In the genomic region with DNA sequence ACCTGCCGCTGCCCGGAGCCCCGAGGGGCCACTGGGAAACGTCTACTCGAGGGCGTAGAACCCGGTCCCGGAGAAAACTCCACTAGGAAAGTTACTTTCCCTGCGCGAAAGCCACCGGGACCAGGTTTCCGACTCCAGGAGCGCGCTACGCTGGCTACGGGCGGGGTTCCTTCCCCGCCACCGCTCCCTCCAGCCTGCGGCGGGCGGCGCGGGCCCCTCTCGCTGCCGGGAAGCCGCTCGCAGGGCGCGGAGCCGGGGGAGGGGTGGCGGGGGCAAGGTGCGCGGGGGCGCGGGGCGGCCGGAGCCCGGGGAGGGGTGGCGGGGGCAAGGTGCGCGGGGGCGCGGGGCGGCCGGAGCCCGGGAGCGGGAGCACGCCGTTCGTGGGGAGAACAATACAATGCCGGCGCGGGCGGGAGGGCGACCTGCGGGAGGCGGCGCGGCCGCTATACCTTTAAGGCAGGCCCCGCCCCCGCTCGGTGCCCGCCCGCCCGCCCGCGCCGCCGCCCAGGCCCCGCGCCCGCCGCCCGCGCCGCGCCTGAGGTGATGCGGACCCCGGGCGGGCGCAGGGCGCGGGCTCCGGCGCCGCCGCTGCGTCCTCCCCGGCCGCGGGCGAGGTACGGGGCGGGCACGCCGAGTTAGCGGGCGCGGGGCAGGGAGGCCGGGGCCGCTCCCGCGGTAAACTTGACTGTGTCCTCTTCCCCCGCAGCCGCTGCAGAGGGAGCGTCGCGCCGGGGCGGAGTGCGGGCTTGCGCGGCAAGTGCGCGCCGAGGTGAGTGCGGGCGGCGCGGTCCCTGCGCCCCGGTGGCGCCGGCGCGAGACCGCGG, we compare ENCODE assay signal across 1 cellular context.
TF ChIP-seq lines count a peak whose summit lies in the region.

No MANE protein-coding gene starts in this region.

TF ChIP-seq in HepG2, 621 proteins besides CTCF, POLR2A, EP300 and RAD21 (continued from another document and continues in another):
- TF ChIP-seq, protein P1, sequence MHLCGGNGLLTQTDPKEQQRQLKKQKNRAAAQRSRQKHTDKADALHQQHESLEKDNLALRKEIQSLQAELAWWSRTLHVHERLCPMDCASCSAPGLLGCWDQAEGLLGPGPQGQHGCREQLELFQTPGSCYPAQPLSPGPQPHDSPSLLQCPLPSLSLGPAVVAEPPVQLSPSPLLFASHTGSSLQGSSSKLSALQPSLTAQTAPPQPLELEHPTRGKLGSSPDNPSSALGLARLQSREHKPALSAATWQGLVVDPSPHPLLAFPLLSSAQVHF (CRISPR knock-in tag; IDR thresholded peaks at IDR 0.05): no peak
- no peak for TF ChIP-seq CEBPB (IDR thresholded peaks at IDR 0.05; ENCODE audit: borderline replicate concordance, low read depth, low read length)
- no peak for TF ChIP-seq KLF13 (CRISPR knock-in tag; IDR thresholded peaks at IDR 0.05)
- peak; percentile 62 for TF ChIP-seq PTBP1 (IDR thresholded peaks at IDR 0.05; ENCODE audit: low read depth, low read length, poor library complexity, severe bottlenecking)
- TF ChIP-seq, protein P2, sequence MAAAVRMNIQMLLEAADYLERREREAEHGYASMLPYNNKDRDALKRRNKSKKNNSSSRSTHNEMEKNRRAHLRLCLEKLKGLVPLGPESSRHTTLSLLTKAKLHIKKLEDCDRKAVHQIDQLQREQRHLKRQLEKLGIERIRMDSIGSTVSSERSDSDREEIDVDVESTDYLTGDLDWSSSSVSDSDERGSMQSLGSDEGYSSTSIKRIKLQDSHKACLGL (CRISPR knock-in tag; IDR thresholded peaks at IDR 0.05): no peak
- TF ChIP-seq, protein P3, sequence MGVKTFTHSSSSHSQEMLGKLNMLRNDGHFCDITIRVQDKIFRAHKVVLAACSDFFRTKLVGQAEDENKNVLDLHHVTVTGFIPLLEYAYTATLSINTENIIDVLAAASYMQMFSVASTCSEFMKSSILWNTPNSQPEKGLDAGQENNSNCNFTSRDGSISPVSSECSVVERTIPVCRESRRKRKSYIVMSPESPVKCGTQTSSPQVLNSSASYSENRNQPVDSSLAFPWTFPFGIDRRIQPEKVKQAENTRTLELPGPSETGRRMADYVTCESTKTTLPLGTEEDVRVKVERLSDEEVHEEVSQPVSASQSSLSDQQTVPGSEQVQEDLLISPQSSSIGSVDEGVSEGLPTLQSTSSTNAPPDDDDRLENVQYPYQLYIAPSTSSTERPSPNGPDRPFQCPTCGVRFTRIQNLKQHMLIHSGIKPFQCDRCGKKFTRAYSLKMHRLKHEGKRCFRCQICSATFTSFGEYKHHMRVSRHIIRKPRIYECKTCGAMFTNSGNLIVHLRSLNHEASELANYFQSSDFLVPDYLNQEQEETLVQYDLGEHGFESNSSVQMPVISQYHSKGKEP (CRISPR knock-in tag; IDR thresholded peaks at IDR 0.05): no peak
- peak; percentile 63; the same call in 1 of the 2 replicates for TF ChIP-seq KAT7 (CRISPR knock-in tag; IDR thresholded peaks at IDR 0.05; ENCODE audit: borderline replicate concordance)
- TF ChIP-seq, protein P4, sequence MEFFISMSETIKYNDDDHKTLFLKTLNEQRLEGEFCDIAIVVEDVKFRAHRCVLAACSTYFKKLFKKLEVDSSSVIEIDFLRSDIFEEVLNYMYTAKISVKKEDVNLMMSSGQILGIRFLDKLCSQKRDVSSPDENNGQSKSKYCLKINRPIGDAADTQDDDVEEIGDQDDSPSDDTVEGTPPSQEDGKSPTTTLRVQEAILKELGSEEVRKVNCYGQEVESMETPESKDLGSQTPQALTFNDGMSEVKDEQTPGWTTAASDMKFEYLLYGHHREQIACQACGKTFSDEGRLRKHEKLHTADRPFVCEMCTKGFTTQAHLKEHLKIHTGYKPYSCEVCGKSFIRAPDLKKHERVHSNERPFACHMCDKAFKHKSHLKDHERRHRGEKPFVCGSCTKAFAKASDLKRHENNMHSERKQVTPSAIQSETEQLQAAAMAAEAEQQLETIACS (CRISPR knock-in tag; IDR thresholded peaks at IDR 0.05): peak; percentile 42; the same call in 1 of the 2 replicates
- no peak for TF ChIP-seq ZBTB21 (CRISPR knock-in tag; IDR thresholded peaks at IDR 0.05)
- TF ChIP-seq ZFP36L1 (CRISPR knock-in tag; IDR thresholded peaks at IDR 0.05): no peak
- TF ChIP-seq ATF7-NPFF (CRISPR knock-in tag; IDR thresholded peaks at IDR 0.05; ENCODE audit: low read depth): peak; percentile 41; the same call in 1 of the 2 replicates
- TF ChIP-seq, protein P5, sequence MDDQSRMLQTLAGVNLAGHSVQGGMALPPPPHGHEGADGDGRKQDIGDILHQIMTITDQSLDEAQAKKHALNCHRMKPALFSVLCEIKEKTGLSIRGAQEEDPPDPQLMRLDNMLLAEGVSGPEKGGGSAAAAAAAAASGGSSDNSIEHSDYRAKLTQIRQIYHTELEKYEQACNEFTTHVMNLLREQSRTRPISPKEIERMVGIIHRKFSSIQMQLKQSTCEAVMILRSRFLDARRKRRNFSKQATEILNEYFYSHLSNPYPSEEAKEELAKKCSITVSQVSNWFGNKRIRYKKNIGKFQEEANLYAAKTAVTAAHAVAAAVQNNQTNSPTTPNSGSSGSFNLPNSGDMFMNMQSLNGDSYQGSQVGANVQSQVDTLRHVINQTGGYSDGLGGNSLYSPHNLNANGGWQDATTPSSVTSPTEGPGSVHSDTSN (CRISPR knock-in tag; IDR thresholded peaks at IDR 0.05; ENCODE audit: borderline replicate concordance): no peak
- no peak for TF ChIP-seq MBD4 (IDR thresholded peaks at IDR 0.05; ENCODE audit: borderline replicate concordance, low read length)
- TF ChIP-seq ZNF431 (CRISPR knock-in tag; IDR thresholded peaks at IDR 0.05; ENCODE audit: borderline replicate concordance, low read depth): no peak
- TF ChIP-seq ZFY (CRISPR knock-in tag; IDR thresholded peaks at IDR 0.05): peak; percentile 43; the same call in 1 of the 2 replicates
- 0 out of 2 replicates have a peak, but pooled peaks have one; percentile 38 for TF ChIP-seq ZMYM3 (CRISPR knock-in tag; IDR thresholded peaks at IDR 0.05)
- TF ChIP-seq, protein P6, sequence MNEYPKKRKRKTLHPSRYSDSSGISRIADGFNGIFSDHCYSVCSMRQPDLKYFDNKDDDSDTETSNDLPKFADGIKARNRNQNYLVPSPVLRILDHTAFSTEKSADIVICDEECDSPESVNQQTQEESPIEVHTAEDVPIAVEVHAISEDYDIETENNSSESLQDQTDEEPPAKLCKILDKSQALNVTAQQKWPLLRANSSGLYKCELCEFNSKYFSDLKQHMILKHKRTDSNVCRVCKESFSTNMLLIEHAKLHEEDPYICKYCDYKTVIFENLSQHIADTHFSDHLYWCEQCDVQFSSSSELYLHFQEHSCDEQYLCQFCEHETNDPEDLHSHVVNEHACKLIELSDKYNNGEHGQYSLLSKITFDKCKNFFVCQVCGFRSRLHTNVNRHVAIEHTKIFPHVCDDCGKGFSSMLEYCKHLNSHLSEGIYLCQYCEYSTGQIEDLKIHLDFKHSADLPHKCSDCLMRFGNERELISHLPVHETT (CRISPR knock-in tag; conservative IDR thresholded peaks at IDR 0.05): peak; percentile 50
- TF ChIP-seq KAT2B (IDR thresholded peaks at IDR 0.05; ENCODE audit: borderline replicate concordance, low read depth, low read length): no peak
- TF ChIP-seq CBX1 (IDR thresholded peaks at IDR 0.05; ENCODE audit: low read depth): no peak
- no peak for TF ChIP-seq ZNF839 (CRISPR knock-in tag; IDR thresholded peaks at IDR 0.05; ENCODE audit: borderline replicate concordance)
- TF ChIP-seq REPIN1 (CRISPR knock-in tag; IDR thresholded peaks at IDR 0.05; ENCODE audit: borderline replicate concordance, low read depth): no peak
- TF ChIP-seq SP140L (CRISPR knock-in tag; IDR thresholded peaks at IDR 0.05; ENCODE audit: borderline replicate concordance): no peak
- TF ChIP-seq ZFP36L2 (CRISPR knock-in tag; IDR thresholded peaks at IDR 0.05): no peak
- TF ChIP-seq, protein P7, sequence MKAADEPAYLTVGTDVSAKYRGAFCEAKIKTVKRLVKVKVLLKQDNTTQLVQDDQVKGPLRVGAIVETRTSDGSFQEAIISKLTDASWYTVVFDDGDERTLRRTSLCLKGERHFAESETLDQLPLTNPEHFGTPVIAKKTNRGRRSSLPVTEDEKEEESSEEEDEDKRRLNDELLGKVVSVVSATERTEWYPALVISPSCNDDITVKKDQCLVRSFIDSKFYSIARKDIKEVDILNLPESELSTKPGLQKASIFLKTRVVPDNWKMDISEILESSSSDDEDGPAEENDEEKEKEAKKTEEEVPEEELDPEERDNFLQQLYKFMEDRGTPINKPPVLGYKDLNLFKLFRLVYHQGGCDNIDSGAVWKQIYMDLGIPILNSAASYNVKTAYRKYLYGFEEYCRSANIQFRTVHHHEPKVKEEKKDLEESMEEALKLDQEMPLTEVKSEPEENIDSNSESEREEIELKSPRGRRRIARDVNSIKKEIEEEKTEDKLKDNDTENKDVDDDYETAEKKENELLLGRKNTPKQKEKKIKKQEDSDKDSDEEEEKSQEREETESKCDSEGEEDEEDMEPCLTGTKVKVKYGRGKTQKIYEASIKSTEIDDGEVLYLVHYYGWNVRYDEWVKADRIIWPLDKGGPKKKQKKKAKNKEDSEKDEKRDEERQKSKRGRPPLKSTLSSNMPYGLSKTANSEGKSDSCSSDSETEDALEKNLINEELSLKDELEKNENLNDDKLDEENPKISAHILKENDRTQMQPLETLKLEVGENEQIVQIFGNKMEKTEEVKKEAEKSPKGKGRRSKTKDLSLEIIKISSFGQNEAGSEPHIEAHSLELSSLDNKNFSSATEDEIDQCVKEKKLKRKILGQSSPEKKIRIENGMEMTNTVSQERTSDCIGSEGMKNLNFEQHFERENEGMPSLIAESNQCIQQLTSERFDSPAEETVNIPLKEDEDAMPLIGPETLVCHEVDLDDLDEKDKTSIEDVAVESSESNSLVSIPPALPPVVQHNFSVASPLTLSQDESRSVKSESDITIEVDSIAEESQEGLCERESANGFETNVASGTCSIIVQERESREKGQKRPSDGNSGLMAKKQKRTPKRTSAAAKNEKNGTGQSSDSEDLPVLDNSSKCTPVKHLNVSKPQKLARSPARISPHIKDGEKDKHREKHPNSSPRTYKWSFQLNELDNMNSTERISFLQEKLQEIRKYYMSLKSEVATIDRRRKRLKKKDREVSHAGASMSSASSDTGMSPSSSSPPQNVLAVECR (CRISPR knock-in tag; IDR thresholded peaks at IDR 0.05; ENCODE audit: borderline replicate concordance): peak; percentile 58; the same call in 1 of the 2 replicates
- TF ChIP-seq ZNF501 (CRISPR knock-in tag; IDR thresholded peaks at IDR 0.05): no peak; the same call in 1 of the 2 replicates
- TF ChIP-seq ZNF382 (CRISPR knock-in tag; IDR thresholded peaks at IDR 0.05; ENCODE audit: borderline replicate concordance): no peak
- no peak for TF ChIP-seq DR1 (CRISPR knock-in tag; IDR thresholded peaks at IDR 0.05)
- TF ChIP-seq DNMT3B (CRISPR knock-in tag; conservative IDR thresholded peaks at IDR 0.05): no peak
- TF ChIP-seq ZNF282 (IDR thresholded peaks at IDR 0.05; ENCODE audit: partially characterized antibody): no peak
- TF ChIP-seq, protein P8, sequence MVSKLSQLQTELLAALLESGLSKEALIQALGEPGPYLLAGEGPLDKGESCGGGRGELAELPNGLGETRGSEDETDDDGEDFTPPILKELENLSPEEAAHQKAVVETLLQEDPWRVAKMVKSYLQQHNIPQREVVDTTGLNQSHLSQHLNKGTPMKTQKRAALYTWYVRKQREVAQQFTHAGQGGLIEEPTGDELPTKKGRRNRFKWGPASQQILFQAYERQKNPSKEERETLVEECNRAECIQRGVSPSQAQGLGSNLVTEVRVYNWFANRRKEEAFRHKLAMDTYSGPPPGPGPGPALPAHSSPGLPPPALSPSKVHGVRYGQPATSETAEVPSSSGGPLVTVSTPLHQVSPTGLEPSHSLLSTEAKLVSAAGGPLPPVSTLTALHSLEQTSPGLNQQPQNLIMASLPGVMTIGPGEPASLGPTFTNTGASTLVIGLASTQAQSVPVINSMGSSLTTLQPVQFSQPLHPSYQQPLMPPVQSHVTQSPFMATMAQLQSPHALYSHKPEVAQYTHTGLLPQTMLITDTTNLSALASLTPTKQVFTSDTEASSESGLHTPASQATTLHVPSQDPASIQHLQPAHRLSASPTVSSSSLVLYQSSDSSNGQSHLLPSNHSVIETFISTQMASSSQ (IDR thresholded peaks at IDR 0.05; ENCODE audit: low read depth): no peak
- TF ChIP-seq, protein P8 (CRISPR knock-in tag; IDR thresholded peaks at IDR 0.05; ENCODE audit: borderline replicate concordance): no peak
- TF ChIP-seq, protein P9, sequence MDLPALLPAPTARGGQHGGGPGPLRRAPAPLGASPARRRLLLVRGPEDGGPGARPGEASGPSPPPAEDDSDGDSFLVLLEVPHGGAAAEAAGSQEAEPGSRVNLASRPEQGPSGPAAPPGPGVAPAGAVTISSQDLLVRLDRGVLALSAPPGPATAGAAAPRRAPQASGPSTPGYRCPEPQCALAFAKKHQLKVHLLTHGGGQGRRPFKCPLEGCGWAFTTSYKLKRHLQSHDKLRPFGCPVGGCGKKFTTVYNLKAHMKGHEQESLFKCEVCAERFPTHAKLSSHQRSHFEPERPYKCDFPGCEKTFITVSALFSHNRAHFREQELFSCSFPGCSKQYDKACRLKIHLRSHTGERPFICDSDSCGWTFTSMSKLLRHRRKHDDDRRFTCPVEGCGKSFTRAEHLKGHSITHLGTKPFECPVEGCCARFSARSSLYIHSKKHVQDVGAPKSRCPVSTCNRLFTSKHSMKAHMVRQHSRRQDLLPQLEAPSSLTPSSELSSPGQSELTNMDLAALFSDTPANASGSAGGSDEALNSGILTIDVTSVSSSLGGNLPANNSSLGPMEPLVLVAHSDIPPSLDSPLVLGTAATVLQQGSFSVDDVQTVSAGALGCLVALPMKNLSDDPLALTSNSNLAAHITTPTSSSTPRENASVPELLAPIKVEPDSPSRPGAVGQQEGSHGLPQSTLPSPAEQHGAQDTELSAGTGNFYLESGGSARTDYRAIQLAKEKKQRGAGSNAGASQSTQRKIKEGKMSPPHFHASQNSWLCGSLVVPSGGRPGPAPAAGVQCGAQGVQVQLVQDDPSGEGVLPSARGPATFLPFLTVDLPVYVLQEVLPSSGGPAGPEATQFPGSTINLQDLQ (CRISPR knock-in tag; IDR thresholded peaks at IDR 0.05): no peak
- no peak for TF ChIP-seq MYNN (CRISPR knock-in tag; IDR thresholded peaks at IDR 0.05; ENCODE audit: low read depth)
